ENCODE assay signal across 7 cellular contexts in genomic region chr6:12751694-12752304, GRCh38. TPM values are rescaled to one million over a fixed set of nuclear protein-coding genes. Genes with fewer than 3 reads are reported as not detected.
DNase-seq lines count a peak whose midpoint lies in the region; ATAC-seq, FAIRE-seq and TF ChIP-seq lines count a peak whose summit lies in the region.

No MANE protein-coding gene starts in this region.

- FAIRE-seq in K562 (lab: Jason Lieb, UNC) = peak; percentile 92

- H3K36me3 ChIP-seq in K562 (ENCODE audit: control insufficient read depth, insufficient read depth, low read length) = no peaks in the 10 kb centered on the region
- no peaks in the 10 kb centered on the region for H3K36me3 ChIP-seq in left lung

- TF ChIP-seq EP300 in K562 (IDR thresholded peaks at IDR 0.05; ENCODE audit: low read length) = no peak

- intact Hi-C loops in K562 (cut with micrococcal nuclease) (no loop called here), left lung (cut with DNase I) (no loop called here)

- in situ Hi-C loops in K562 (cut with MboI) = no loop called here

- no peaks in the 10 kb centered on the region for H3K27me3 ChIP-seq in K562 (ENCODE audit: control insufficient read depth in 2 of 2, insufficient read depth in 2 of 2, low read length in 2 of 2)
- H3K27me3 ChIP-seq in left lung = peaks cover 27 to 51% of the 10 kb centered on the region in 2 donors

- BruUV-seq in K562 (replicated peaks; lab: Mats Ljungman, UMichigan) = no TSS peak

- no peaks in the 10 kb centered on the region for H3K79me2 ChIP-seq in K562 (ENCODE audit: control insufficient read depth, insufficient read depth, low read length)

- TF ChIP-seq POLR2A in K562 (conservative IDR thresholded peaks at IDR 0.05) = no peak

- WGBS in K562 (ENCODE audit: insufficient coverage, low coverage, missing lambda C conversion rate) = under 1% methylated on average over 10 of the region's 10 CpGs

- H3K27ac ChIP-seq in K562 (ENCODE audit: extremely low read depth, low read depth, low read length) = no peak overlapping the region
- H3K27ac ChIP-seq in left lung = no peak overlapping the region

- H2AFZ ChIP-seq in K562 (ENCODE audit: low read depth, low read length) = no peak overlapping the region

- H3K4me2 ChIP-seq in K562 (ENCODE audit: insufficient read depth, low read length) = no peak overlapping the region

- no peak for TF ChIP-seq CTCF in K562 (IDR thresholded peaks at IDR 0.05 in 2 of 3, conservative IDR thresholded peaks at IDR 0.05 in 1 of 3; ENCODE audit: insufficient read depth in 2 of 3, low read depth in 1 of 3, low read length in 3 of 3)
- TF ChIP-seq CTCF in left lung (IDR thresholded peaks at IDR 0.05) = no peak

- H3K4me1 ChIP-seq in K562 (replicated peaks in 1 of 2; ENCODE audit: control insufficient read depth in 2 of 2, insufficient read depth in 2 of 2, low read length in 2 of 2) (0 out of 5 replicates have a peak, but pooled peaks cover 0 to 2% of the 10 kb centered on the region in 2 experiments), left lung (no peaks in the 10 kb centered on the region)

- H3K9ac ChIP-seq in K562 (ENCODE audit: insufficient read depth in 1 of 2, low read depth in 2 of 2, low read length in 2 of 2) = no peak overlapping the region

- POLR2A ChIA-PET in K562 (lab: Yijun Ruan, JAX) = no interaction called here

- TF ChIP-seq RAD21 in K562 (CRISPR knock-in tag; conservative IDR thresholded peaks at IDR 0.05 in 1 of 2, IDR thresholded peaks at IDR 0.05 in 1 of 2) = no peak

- CTCF ChIA-PET in K562 (lab: Yijun Ruan, JAX; ENCODE audit: low intra/inter-chr PET ratio) = interaction anchor here (0.5 kb wide), 1 partner anchor 63 kb away, joined by 4 read pairs; no protein-coding TSS in a partner anchor

- H3K9me3 ChIP-seq in K562 (replicated peaks; ENCODE audit: control insufficient read depth, insufficient read depth, low read depth, low read length) (no peaks in the 10 kb centered on the region), left lung (no peaks in the 10 kb centered on the region)

- H3K4me3 ChIP-seq in K562 (no peak overlapping the region), left lung (no peak overlapping the region)

- peak; percentile 83 for ATAC-seq in K562
- peak; percentile 83 for ATAC-seq in left lung
- no peak for ATAC-seq in HG02840 (IDR thresholded peaks at IDR 0.05; ENCODE audit: low FRiP score, unreplicated experiment)
- ATAC-seq in GM21367 (IDR thresholded peaks at IDR 0.05; ENCODE audit: unreplicated experiment) = no peak

- no peaks in the 10 kb centered on the region for H4K20me1 ChIP-seq in K562 (replicated peaks; ENCODE audit: control insufficient read depth, insufficient read depth, low read length)

- H3K9me1 ChIP-seq in K562 (ENCODE audit: control insufficient read depth, insufficient read depth, low read length) = no peaks in the 10 kb centered on the region

- peak; percentile 32 for DNase-seq in GM19238 (ENCODE audit: insufficient read length, low spot score)
- DNase-seq in NCI-H82 treated with DMSO at 0.1 percent for 48 hours (lab: John Stamatoyannopoulos, UW; ENCODE audit: unreplicated experiment) = peak; percentile 6
- DNase-seq in K562 (ENCODE audit: extremely low read depth in 1 of 4, low spot score in 3 of 4) = peak; percentile 49 to 65 (median 54)
- peak in 1 of 2 donors; percentile 48 for DNase-seq in left lung
- no peak for DNase-seq in NCI-H1105 treated with DMSO at 0.1 percent for 48 hours (lab: John Stamatoyannopoulos, UW)

TF ChIP-seq in K562, 482 proteins besides CTCF, POLR2A, EP300 and RAD21:
- TF ChIP-seq MIER1 (IDR thresholded peaks at IDR 0.05; ENCODE audit: low read depth) = peak; percentile 93
- TF ChIP-seq AFF1 (IDR thresholded peaks at IDR 0.05; ENCODE audit: low read depth in 1 of 2, partially characterized antibody in 2 of 2) = peak in 1 of 2 experiments; percentile 73
- TF ChIP-seq GTF2E2 (tag; IDR thresholded peaks at IDR 0.05) = no peak
- peak in 1 of 2 experiments; percentile 50; a peak in 1 of 3 replicates for TF ChIP-seq CBX3 (IDR thresholded peaks at IDR 0.05; ENCODE audit: borderline replicate concordance in 1 of 2, low read length in 2 of 2)
- TF ChIP-seq PRMT5 (CRISPR knock-in tag; IDR thresholded peaks at IDR 0.05) = 0 out of 2 replicates have a peak, but pooled peaks have one; percentile 43
- peak; percentile 97 for TF ChIP-seq EHMT2 (IDR thresholded peaks at IDR 0.05)
- peak; percentile 20; the same call in 1 of the 2 replicates for TF ChIP-seq CREM (IDR thresholded peaks at IDR 0.05; ENCODE audit: low read depth)
- TF ChIP-seq GATAD2B (IDR thresholded peaks at IDR 0.05; ENCODE audit: borderline replicate concordance) = no peak
- peak in 1 of 2 experiments; percentile 55; a peak in 1 of 4 replicates for TF ChIP-seq RCOR1 (IDR thresholded peaks at IDR 0.05; ENCODE audit: borderline replicate concordance in 1 of 2, low read depth in 2 of 2, low read length in 2 of 2)
- no peak for TF ChIP-seq ATF7 (IDR thresholded peaks at IDR 0.05)
- TF ChIP-seq REST (CRISPR knock-in tag; IDR thresholded peaks at IDR 0.05; ENCODE audit: low read depth) = peak; percentile 95

RNA-seq across cellular contexts. Expression of gene PHACTR1, which starts 35.2 kb away (rescaled TPM):
- total RNA-seq in K562 (2011; cell fraction: chromatin; rRNA removed; ENCODE audit: low replicate concordance) = 17.9 and 22.1 TPM in 2 replicates
- 12.0 and 12.5 TPM in 2 replicates for total RNA-seq in K562 (2011; cell fraction: nucleolus; rRNA removed)
- 16.9 and 21.8 TPM in 2 replicates for total RNA-seq in K562 (2011; cell fraction: nucleoplasm; rRNA removed)
- total RNA-seq in K562 (2014; rRNA removed) (19.3 and 22.8 TPM in 2 replicates), K562 (2014; rRNA removed; fragmentation: Illumina TruSeq; extraction: Trizol) (13.9 and 17.9 TPM in 2 replicates), K562 (2015; rRNA removed; fragmentation: Illumina TruSeq; extraction: Trizol) (22.0 and 27.5 TPM in 2 replicates), K562 (2021) (19.7 and 25.3 TPM in 2 replicates), left lung (10 to 100 TPM; 47.0 to 53.3 TPM)
- polyA plus RNA-seq in K562 (2011; rRNA removed) (11.5 and 13.0 TPM in 2 replicates), K562 (2014; fragmentation: Illumina TruSeq; extraction: Trizol) (20.6 and 23.4 TPM in 2 replicates), K562 (2014; fragmentation: Nextera tagmentation; extraction: Ambion mirVana) (10 to 100 TPM; 23.6 to 32.6 TPM), K562 (2014; rRNA removed) (12.8 and 13.6 TPM in 2 replicates)
- polyA plus RNA-seq in K562 (2011; cell fraction: cytosol; rRNA removed) = 4.3 and 7.3 TPM in 2 replicates
- polyA plus RNA-seq in K562 (2011; cell fraction: nucleus; rRNA removed) = 12.3 and 12.5 TPM in 2 replicates
- polyA plus RNA-seq in K562 (2012) = 11.6 and 24.0 TPM in 2 replicates
- 25.3 and 30.3 TPM in 2 replicates for polyA minus RNA-seq in K562 (2011; rRNA and poly(A)+ RNA removed)
- polyA minus RNA-seq in K562 (2011; cell fraction: cytosol; rRNA and poly(A)+ RNA removed) = 15.2 and 18.7 TPM in 2 replicates
- 7.9 and 14.4 TPM in 2 replicates for polyA minus RNA-seq in K562 (2011; cell fraction: nucleus; rRNA and poly(A)+ RNA removed)

Comparison
In these comparisons a context has a peak if more than half of its experiments do, and no peak if none do; other contexts are left out.
1. ATAC-seq: peak in K562 (single experiment) and left lung (single experiment); none in HG02840 (single experiment) and GM21367 (single experiment).